11 cellular contexts compared by ENCODE assay signal in genomic region chr2:68764781-68765385, GRCh38. TPM values are rescaled to one million over a fixed set of nuclear protein-coding genes. Genes with fewer than 3 reads are reported as not detected.
DNase-seq lines count a peak whose midpoint lies in the region; ATAC-seq, FAIRE-seq and TF ChIP-seq lines count a peak whose summit lies in the region.
"Had no signal": no experiment of that assay in that cellular context is flagged by ENCODE, and none has a peak within 500 bp of the region (broad histone marks: within the 10 kb centered on the region; RNA-seq: fewer than 3 reads in every experiment).

No MANE protein-coding gene starts in this region.

- WGBS in pancreas, 2 donors = 82 to 84% methylated on average over 5 of the region's 5 CpGs

- peaks cover 94% of the 10 kb centered on the region for H3K4me1 Mint-ChIP-seq in activated T-helper 1 cell treated with anti-CD3 and anti-CD28 coated beads, Interleukin-12 subunit alpha, Interleukin-12 subunit beta, Interleukin-2, Interleukin-4 antibody, amounts not matched to agents 30 ng/mL and 10 ng/mL and 1 ng/mL, durations not matched to agents 14 hours and 24 hours and 36 hours (ENCODE audit: low read depth)

- TF ChIP-seq CTCF in left ventricle myocardium inferior (IDR thresholded peaks at IDR 0.05; ENCODE audit: borderline replicate concordance) (no peak), upper lobe of right lung (IDR thresholded peaks at IDR 0.05) (no peak), pancreas (IDR thresholded peaks at IDR 0.05) (no peak)

- H3K27ac Mint-ChIP-seq in activated T-helper 1 cell treated with anti-CD3 and anti-CD28 coated beads, Interleukin-12 subunit alpha, Interleukin-12 subunit beta, Interleukin-2, Interleukin-4 antibody, amounts not matched to agents 30 ng/mL and 10 ng/mL and 1 ng/mL, durations not matched to agents 14 hours and 24 hours and 36 hours = peak overlapping the region; percentile 82

- FAIRE-seq in pancreas (lab: Jason Lieb, UNC) = no peak

- peak overlapping the region; percentile 85 for H3K4me3 Mint-ChIP-seq in activated T-helper 1 cell treated with anti-CD3 and anti-CD28 coated beads, Interleukin-12 subunit alpha, Interleukin-12 subunit beta, Interleukin-2, Interleukin-4 antibody, amounts not matched to agents 30 ng/mL and 10 ng/mL and 1 ng/mL, durations not matched to agents 14 hours and 24 hours and 36 hours

- H3K9me3 Mint-ChIP-seq in activated T-helper 1 cell treated with anti-CD3 and anti-CD28 coated beads, Interleukin-12 subunit alpha, Interleukin-12 subunit beta, Interleukin-2, Interleukin-4 antibody, amounts not matched to agents 30 ng/mL and 10 ng/mL and 1 ng/mL, durations not matched to agents 14 hours and 24 hours and 36 hours = no peaks in the 10 kb centered on the region

- H3K36me3 ChIP-seq in left ventricle myocardium inferior (no peaks in the 10 kb centered on the region), upper lobe of right lung (no peaks in the 10 kb centered on the region), pancreas (no peaks in the 10 kb centered on the region)

- intact Hi-C loops in left ventricle myocardium inferior (cut with micrococcal nuclease) (no loop called here), Right ventricle myocardium superior (cut with DNase I) (no loop called here), upper lobe of right lung (cut with DNase I) (no loop called here), pancreas (cut with DNase I) (no loop called here)
- intact Hi-C loops in activated T-helper 1 cell treated with anti-CD3 and anti-CD28 coated beads, Interleukin-12 subunit alpha, Interleukin-12 subunit beta, Interleukin-2, Interleukin-4 antibody, amounts not matched to agents 30 ng/mL and 10 ng/mL and 1 ng/mL, durations not matched to agents 14 hours and 24 hours and 36 hours (cut with micrococcal nuclease) = loop anchor here (10.0 kb wide), 2 partner anchors 290 to 510 kb away; partner anchors contain the start of gene PPP3R1

- ATAC-seq in Right ventricle myocardium superior (ENCODE audit: poor library complexity) = no peak
- no peak for ATAC-seq in upper lobe of right lung
- ATAC-seq in pancreas = no peak

- no peaks in the 10 kb centered on the region for H3K9me3 ChIP-seq in left ventricle myocardium inferior (replicated peaks)
- no peaks in the 10 kb centered on the region for H3K9me3 ChIP-seq in upper lobe of right lung
- no peaks in the 10 kb centered on the region for H3K9me3 ChIP-seq in pancreas

- peaks cover 18% of the 10 kb centered on the region for H3K36me3 Mint-ChIP-seq in activated T-helper 1 cell treated with anti-CD3 and anti-CD28 coated beads, Interleukin-12 subunit alpha, Interleukin-12 subunit beta, Interleukin-2, Interleukin-4 antibody, amounts not matched to agents 30 ng/mL and 10 ng/mL and 1 ng/mL, durations not matched to agents 14 hours and 24 hours and 36 hours (ENCODE audit: low read depth)

- H3K4me3 ChIP-seq in left ventricle myocardium inferior (peak overlapping the region; percentile 33), upper lobe of right lung (peak overlapping the region; percentile 17), pancreas (no peak overlapping the region)

- H3K27me3 Mint-ChIP-seq in activated T-helper 1 cell treated with anti-CD3 and anti-CD28 coated beads, Interleukin-12 subunit alpha, Interleukin-12 subunit beta, Interleukin-2, Interleukin-4 antibody, amounts not matched to agents 30 ng/mL and 10 ng/mL and 1 ng/mL, durations not matched to agents 14 hours and 24 hours and 36 hours (ENCODE audit: insufficient read depth) = no peaks in the 10 kb centered on the region

- H3K27me3 ChIP-seq in left ventricle myocardium inferior (ENCODE audit: low read depth) (no peaks in the 10 kb centered on the region), upper lobe of right lung (no peaks in the 10 kb centered on the region), pancreas (no peaks in the 10 kb centered on the region)

- DNase-seq in left ventricle myocardium inferior = no peak
- no peak for DNase-seq in Right ventricle myocardium superior
- no peak for DNase-seq in activated T-helper 1 cell treated with anti-CD3 and anti-CD28 coated beads, Interleukin-12 subunit alpha, Interleukin-12 subunit beta, Interleukin-2, Interleukin-4 antibody, amounts not matched to agents 30 ng/mL and 10 ng/mL and 1 ng/mL, durations not matched to agents 14 hours and 24 hours and 36 hours (ENCODE audit: low spot score)
- peak; percentile 34 for DNase-seq in left kidney (ENCODE audit: low read depth, low spot score)
- DNase-seq in upper lobe of right lung = no peak
- no peak for DNase-seq in T-helper 9 cell
- DNase-seq in ureter (ENCODE audit: low spot score) = no peak
- DNase-seq in pancreas = no peak
- DNase-seq: activated gamma-delta T cell treated with Interleukin-2 at 50 U/mL for 16 hours; stimulated activated CD4-positive, alpha-beta T cell treated with anti-CD3 and anti-CD28 coated beads, Interleukin-4, amount 100 ng/mL, for 24 hours had no signal

- H3K27ac ChIP-seq in left ventricle myocardium inferior (replicated peaks) (peak overlapping the region; percentile 45), upper lobe of right lung (peak overlapping the region; percentile 61), pancreas (no peak overlapping the region)

- peaks cover 31% of the 10 kb centered on the region for H3K4me1 ChIP-seq in left ventricle myocardium inferior
- peaks cover 69% of the 10 kb centered on the region for H3K4me1 ChIP-seq in upper lobe of right lung
- H3K4me1 ChIP-seq in pancreas = peaks cover 0 to 17% (median 0%) of the 10 kb centered on the region in 3 donors

RNA-seq across cellular contexts. Expression of gene ARHGAP25, which starts 30.3 kb away (rescaled TPM):
- total RNA-seq in left ventricle myocardium inferior = 5.3 TPM
- 7.3 TPM for total RNA-seq in Right ventricle myocardium superior
- 71.6 and 74.2 TPM in 2 replicates for total RNA-seq in activated T-helper 1 cell treated with anti-CD3 and anti-CD28 coated beads, Interleukin-12 subunit alpha, Interleukin-12 subunit beta, Interleukin-2, Interleukin-4 antibody, amounts not matched to agents 30 ng/mL and 10 ng/mL and 1 ng/mL, durations not matched to agents 14 hours and 24 hours and 36 hours
- total RNA-seq in upper lobe of right lung = 31.8 TPM
- 14.7 TPM for total RNA-seq in ureter
- 1 to 10 TPM; 1.4 to 8.4 (median 2.0) TPM for total RNA-seq in pancreas
- 1 to 10 TPM; 1.4 to 3.6 TPM for polyA plus RNA-seq in pancreas
- polyA plus RNA-seq: BJ had no signal

Comparison
In these comparisons a context has a peak if more than half of its experiments do, and no peak if none do; other contexts are left out.
1. H3K27ac ChIP-seq: peak in left ventricle myocardium inferior (single experiment) and upper lobe of right lung (single experiment); none in pancreas (0 of 4).
2. H3K4me3 ChIP-seq: peak in left ventricle myocardium inferior (single experiment) and upper lobe of right lung (single experiment); none in pancreas (0 of 4).